In genomic region chr19:8311461-8312260, GRCh38 we compare ENCODE assay signal across 11 cellular contexts. TPM values are rescaled to one million over a fixed set of nuclear protein-coding genes. Genes with fewer than 3 reads are reported as not detected.
DNase-seq lines count a peak whose midpoint lies in the region; ATAC-seq and TF ChIP-seq lines count a peak whose summit lies in the region.
"Had no signal": no experiment of that assay in that cellular context is flagged by ENCODE, and none has a peak within 500 bp of the region (broad histone marks: within the 10 kb centered on the region; RNA-seq: fewer than 3 reads in every experiment).

No MANE protein-coding gene starts in this region.

- peak overlapping the region; percentile 75 for H3K27ac ChIP-seq in RWPE1
- H3K27ac ChIP-seq: parathyroid adenoma had no signal

- DNase-seq in COLO829 (ENCODE audit: low spot score) (peak; percentile 40), RWPE1 (ENCODE audit: low spot score) (no peak), left colon (peak; percentile 53 to 79), DMS114 treated with DMSO at 0.1 percent for 48 hours (lab: John Stamatoyannopoulos, UW; ENCODE audit: unreplicated experiment) (no peak)
- DNase-seq: islet precursor cell, NCI-H2107, SHP77 treated with DMSO at 0.1 percent for 48 hours had no signal

- POLR2A ChIA-PET in RWPE1 (lab: Yijun Ruan, JAX; ENCODE audit: low non-redundant PET), result no interaction called here

- intact Hi-C loops in left colon (cut with DNase I, micrococcal nuclease), result no loop called here

- ATAC-seq in left colon (peak; percentile 46), HG03045 (IDR thresholded peaks at IDR 0.05; ENCODE audit: unreplicated experiment) (no peak), GM18505 (IDR thresholded peaks at IDR 0.05; ENCODE audit: unreplicated experiment) (no peak)
- ATAC-seq: esophagus mucosa had no signal

- CTCF ChIA-PET in RWPE1 (lab: Yijun Ruan, JAX), result interaction anchor here (0.5 to 0.6 kb wide), 2 partner anchors 19 to 186 kb away, joined by 3 to 4 read pairs; no protein-coding TSS in a partner anchor

- TF ChIP-seq CTCF in RWPE1 (conservative IDR thresholded peaks at IDR 0.05; ENCODE audit: low read depth), result no peak

- TF ChIP-seq POLR2A in GM18505 (IDR thresholded peaks at IDR 0.05; ENCODE audit: borderline replicate concordance, extremely low read depth, insufficient read depth, insufficient read length), result no peak

RNA-seq across cellular contexts. Expression of gene CD320, which starts 3.5 kb away (rescaled TPM):
- 10 to 100 TPM; 46.0 to 46.2 TPM for total RNA-seq in left colon

RNA-seq across cellular contexts. Expression of gene NDUFA7, which starts 9.5 kb away (rescaled TPM):
- total RNA-seq in left colon, result 10 to 100 TPM; 49.3 to 59.6 TPM

RNA-seq across cellular contexts. Expression of gene RPS28, which starts 9.6 kb away (rescaled TPM):
- total RNA-seq in left colon, result 1,000 to 10,000 TPM; 1,489 to 1,517 TPM

RNA-seq across cellular contexts. Expression of gene KANK3, which starts 31.4 kb away (rescaled TPM):
- 1 to 10 TPM; 2.4 to 2.6 TPM for total RNA-seq in left colon

RNA-seq across cellular contexts. Expression of gene ANGPTL4, which starts 52.3 kb away (rescaled TPM):
- total RNA-seq in left colon, result 1 to 10 TPM; 3.2 TPM

Comparison
In these comparisons a context has a peak if more than half of its experiments do, and no peak if none do; other contexts are left out.
1. DNase-seq: peak in COLO829 (single experiment) and left colon (2 of 2); none in RWPE1 (single experiment) and DMS114 treated with DMSO at 0.1 percent for 48 hours (single experiment).